ENCODE assay signal across 10 cellular contexts in the genomic region with DNA sequence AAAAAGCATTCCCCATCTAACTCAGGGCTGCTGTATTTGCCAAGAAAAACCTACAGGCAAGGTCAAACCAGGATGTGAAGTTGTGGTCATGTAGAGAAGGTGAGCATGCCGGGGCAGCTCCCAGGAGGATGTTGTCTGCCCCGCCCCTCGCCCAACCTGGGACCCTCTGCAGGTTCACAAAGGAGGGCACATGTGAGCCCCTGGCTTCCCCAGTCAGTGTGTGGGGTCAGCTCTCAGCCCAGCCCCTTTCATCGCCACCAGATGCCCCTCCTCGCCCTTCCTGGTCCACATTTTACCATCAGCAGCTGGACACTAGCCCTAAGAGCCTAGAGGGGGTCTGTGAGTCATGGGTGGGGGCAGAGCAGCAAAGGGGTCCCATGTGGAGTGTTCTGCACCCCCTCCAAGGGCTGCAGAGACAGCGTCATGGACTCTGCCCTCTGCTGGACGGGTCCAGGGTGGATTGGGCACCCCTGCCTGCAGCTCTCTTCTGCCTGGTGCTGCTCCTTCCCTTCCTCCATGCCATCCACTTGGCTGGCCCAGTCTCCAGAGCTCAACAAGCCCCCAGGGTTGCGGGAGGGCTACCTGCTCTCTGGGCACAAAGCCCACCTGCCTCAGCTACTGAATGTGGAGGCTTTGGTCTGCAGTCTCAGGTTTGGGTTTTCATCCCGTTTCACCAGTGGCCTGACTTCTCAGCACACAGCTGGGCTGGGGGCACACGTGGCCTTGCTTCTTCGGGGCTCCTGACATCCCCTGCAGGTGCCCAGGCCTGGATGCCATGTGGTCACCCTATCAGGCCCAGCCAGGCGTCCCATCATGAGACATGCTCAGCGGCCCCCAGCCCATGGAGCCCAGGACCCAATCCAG. TPM values are rescaled to one million over a fixed set of nuclear protein-coding genes. Genes with fewer than 3 reads are reported as not detected.
A peak's percentile ranks its signal among the peaks of the same experiment; 100 is the strongest.
DNase-seq lines count a peak whose midpoint lies in the region; ATAC-seq and TF ChIP-seq lines count a peak whose summit lies in the region.
"Had no signal": no experiment of that assay in that cellular context is flagged by ENCODE, and none has a peak within 500 bp of the region (broad histone marks: within the 10 kb centered on the region; RNA-seq: fewer than 3 reads in every experiment).

No MANE protein-coding gene starts in this region.

- no peak overlapping the region for H2AFZ ChIP-seq in MM.1S (ENCODE audit: low read length)

- peaks cover 14% of the 10 kb centered on the region for H3K36me3 Mint-ChIP-seq in chondrocyte (ENCODE audit: low read depth)

- H3K27ac ChIP-seq in MM.1S (ENCODE audit: low read length) (no peak overlapping the region), gastrocnemius medialis (peak overlapping the region; percentile 94 to 100 (median 98)), SJCRH30 (no peak overlapping the region)

- no peak for TF ChIP-seq POLR2A in gastrocnemius medialis (IDR thresholded peaks at IDR 0.05)

- ATAC-seq in gastrocnemius medialis = no peak
- ATAC-seq in GM19324 (IDR thresholded peaks at IDR 0.05; ENCODE audit: low FRiP score, unreplicated experiment) = no peak

- H4K20me1 ChIP-seq in MM.1S (ENCODE audit: insufficient read depth, low read length) = no peaks in the 10 kb centered on the region

- TF ChIP-seq CTCF in MM.1S (IDR thresholded peaks at IDR 0.05; ENCODE audit: low read length) = 0 out of 2 replicates have a peak, but pooled peaks have one; percentile 3
- TF ChIP-seq CTCF in chondrocyte (IDR thresholded peaks at IDR 0.05) = peak; percentile 41
- TF ChIP-seq CTCF in gastrocnemius medialis (IDR thresholded peaks at IDR 0.05 in 4 of 5, conservative IDR thresholded peaks at IDR 0.05 in 1 of 5) = peak; percentile 13 to 53 (median 43)

- H3K27ac Mint-ChIP-seq in chondrocyte (ENCODE audit: unreplicated experiment) = no peak overlapping the region

- no peak overlapping the region for H3K4me2 ChIP-seq in MM.1S (ENCODE audit: low read depth, low read length)

- H3K27me3 ChIP-seq in MM.1S (replicated peaks; ENCODE audit: insufficient read depth, low read length) (no peaks in the 10 kb centered on the region), gastrocnemius medialis (no peaks in the 10 kb centered on the region), SJCRH30 (no peaks in the 10 kb centered on the region; the same call in 1 of the 2 replicates)

- H3K9me2 ChIP-seq in MM.1S (replicated peaks; ENCODE audit: insufficient read depth, low read length) = no peaks in the 10 kb centered on the region

- peaks cover 60% of the 10 kb centered on the region for H3K4me1 Mint-ChIP-seq in chondrocyte (ENCODE audit: low read depth)

- H3K27me3 Mint-ChIP-seq in chondrocyte (ENCODE audit: low read depth) = no peaks in the 10 kb centered on the region

- H3K9me3 Mint-ChIP-seq in chondrocyte (ENCODE audit: low read depth) = no peaks in the 10 kb centered on the region

- H3K79me2 ChIP-seq in MM.1S (ENCODE audit: low read length) = peaks cover 5% of the 10 kb centered on the region; the same call in 1 of the 2 replicates

- H3K36me3 ChIP-seq in MM.1S (replicated peaks; ENCODE audit: insufficient read depth, low read length) = no peaks in the 10 kb centered on the region
- peaks cover 0 to 5% of the 10 kb centered on the region in 2 donors for H3K36me3 ChIP-seq in gastrocnemius medialis
- H3K36me3 ChIP-seq in SJCRH30 = no peaks in the 10 kb centered on the region

- intact Hi-C loops in gastrocnemius medialis (cut with DNase I; ENCODE audit: low total_unique reads) = loop anchor here (5.0 kb wide), 1 partner anchor 1162 kb away; no protein-coding TSS in a partner anchor

- H3K4me1 ChIP-seq in MM.1S (ENCODE audit: low read length) = 0 out of 2 replicates have a peak, but pooled peaks cover 5% of the 10 kb centered on the region
- peaks cover 76 to 80% of the 10 kb centered on the region in 2 donors for H3K4me1 ChIP-seq in gastrocnemius medialis
- peaks cover 6% of the 10 kb centered on the region for H3K4me1 ChIP-seq in SJCRH30

- H3K4me3 ChIP-seq in MM.1S (ENCODE audit: low read length) (no peak overlapping the region), gastrocnemius medialis (peak overlapping the region in 2 of 4 donors; percentile 19 to 95), SJCRH30 (no peak overlapping the region)

- H3K9me3 ChIP-seq in MM.1S (replicated peaks; ENCODE audit: insufficient read depth, low read length) (no peaks in the 10 kb centered on the region), gastrocnemius medialis (no peaks in the 10 kb centered on the region), SJCRH30 (replicated peaks) (no peaks in the 10 kb centered on the region)

- in situ Hi-C loops in gastrocnemius medialis (cut with MboI; ENCODE audit: low sequenced_read_pairs in 4 of 4) = loop anchor here in 2 of 4 donors (10.0 kb wide), 1 partner anchor 46 kb away; a partner anchor contains a TSS

- no peaks in the 10 kb centered on the region for H3F3A ChIP-seq in MM.1S (ENCODE audit: insufficient read depth, low read length)

- H3K9ac ChIP-seq in MM.1S (ENCODE audit: low read length) = no peak overlapping the region

- no peak overlapping the region for H3K4me3 Mint-ChIP-seq in chondrocyte (ENCODE audit: unreplicated experiment)

- peak; percentile 27 for DNase-seq in GM03348 (ENCODE audit: low spot score)
- no peak for DNase-seq in MM.1S
- DNase-seq in chondrocyte (ENCODE audit: low spot score) = no peak
- peak in 1 of 2 donors; percentile 56 for DNase-seq in gastrocnemius medialis
- DNase-seq in islet precursor cell = no peak
- DNase-seq in dermis blood vessel endothelial cell = no peak
- DNase-seq in SJCRH30 = no peak
- DNase-seq: NCI-H2029, T1000 had no signal

RNA-seq across cellular contexts. Expression of a gene that starts 3.7 kb away (rescaled TPM):
- total RNA-seq in chondrocyte (10.1 to 29.4 TPM (median 28.6 TPM) in 3 replicates), gastrocnemius medialis (100 to 1,000 TPM in 3 of 4 donors, 10 to 100 TPM in 1; 69.1 to 164 (median 135) TPM), dermis blood vessel endothelial cell (12.3 and 14.2 TPM in 2 replicates)
- 1.7 and 2.0 TPM in 2 replicates for total RNA-seq in SJCRH30 (2014; rRNA removed; shearing (Covaris generic))

RNA-seq across cellular contexts. Expression of a gene that starts 46.1 kb away (rescaled TPM):
- total RNA-seq in chondrocyte (43.7 to 46.9 TPM (median 46.4 TPM) in 3 replicates), gastrocnemius medialis (100 to 1,000 TPM in 1 of 4 donors, 10 to 100 TPM in 3; 54.4 to 142 (median 69.8) TPM), dermis blood vessel endothelial cell (25.7 and 29.8 TPM in 2 replicates)
- total RNA-seq in SJCRH30 (2014; rRNA removed; shearing (Covaris generic)) = 26.4 and 28.4 TPM in 2 replicates

Comparison
In these comparisons a context has a peak if more than half of its experiments do, and no peak if none do; other contexts are left out.
1. H3K27ac ChIP-seq: peak in gastrocnemius medialis (4 of 4); none in MM.1S (single experiment) and SJCRH30 (single experiment).
2. Peak in every context shown above with its lines, with median percentiles within 50 percentile points of each other: CTCF ChIP-seq.